Comparison of ENCODE assay signal across 2 cellular contexts in genomic region chr22:46852771-46853170, GRCh38.
TF ChIP-seq lines count a peak whose summit lies in the region.

No MANE protein-coding gene starts in this region.

TF ChIP-seq in GM23338, 12 proteins besides CTCF, POLR2A, EP300 and RAD21:
- no peak for TF ChIP-seq REST (IDR thresholded peaks at IDR 0.05; ENCODE audit: unreplicated experiment)
- no peak for TF ChIP-seq POLR2AphosphoS5 (IDR thresholded peaks at IDR 0.05; ENCODE audit: low read depth)
- no peak for TF ChIP-seq ZNF462 (CRISPR knock-in tag; IDR thresholded peaks at IDR 0.05)
- no peak for TF ChIP-seq JUNB (IDR thresholded peaks at IDR 0.05; ENCODE audit: unreplicated experiment)
- TF ChIP-seq ETS1 (IDR thresholded peaks at IDR 0.05) = no peak

TF ChIP-seq in H1, 55 proteins besides CTCF, POLR2A, EP300 and RAD21:
- no peak for TF ChIP-seq MAFK (IDR thresholded peaks at IDR 0.05; ENCODE audit: low read depth, low read length)
- no peak for TF ChIP-seq POLR2AphosphoS5 (IDR thresholded peaks at IDR 0.05; ENCODE audit: low read depth, low read length)
- TF ChIP-seq NANOG (IDR thresholded peaks at IDR 0.05; ENCODE audit: insufficient read depth, low read depth, low read length, poor library complexity, severe bottlenecking) = no peak
- TF ChIP-seq ASH2L (IDR thresholded peaks at IDR 0.05; ENCODE audit: low read length) = no peak
- TF ChIP-seq RFX5 (IDR thresholded peaks at IDR 0.05; ENCODE audit: borderline replicate concordance, low read depth, low read length) = no peak
- no peak for TF ChIP-seq CEBPB (IDR thresholded peaks at IDR 0.05; ENCODE audit: low read depth, low read length)
- TF ChIP-seq PHF8 (conservative IDR thresholded peaks at IDR 0.05; ENCODE audit: low read depth, low read length) = no peak
- no peak for TF ChIP-seq CBX8 (IDR thresholded peaks at IDR 0.05; ENCODE audit: borderline replicate concordance, low read depth, low read length)
- TF ChIP-seq FOSL1 (IDR thresholded peaks at IDR 0.05; ENCODE audit: insufficient read depth, low read depth, low read length) = no peak
- TF ChIP-seq CHD2 (IDR thresholded peaks at IDR 0.05; ENCODE audit: low read length) = no peak
- no peak for TF ChIP-seq TEAD4 (IDR thresholded peaks at IDR 0.05; ENCODE audit: low read depth, low read length)
